Comparison of ENCODE assay signal across 1 cellular context in the genomic region with DNA sequence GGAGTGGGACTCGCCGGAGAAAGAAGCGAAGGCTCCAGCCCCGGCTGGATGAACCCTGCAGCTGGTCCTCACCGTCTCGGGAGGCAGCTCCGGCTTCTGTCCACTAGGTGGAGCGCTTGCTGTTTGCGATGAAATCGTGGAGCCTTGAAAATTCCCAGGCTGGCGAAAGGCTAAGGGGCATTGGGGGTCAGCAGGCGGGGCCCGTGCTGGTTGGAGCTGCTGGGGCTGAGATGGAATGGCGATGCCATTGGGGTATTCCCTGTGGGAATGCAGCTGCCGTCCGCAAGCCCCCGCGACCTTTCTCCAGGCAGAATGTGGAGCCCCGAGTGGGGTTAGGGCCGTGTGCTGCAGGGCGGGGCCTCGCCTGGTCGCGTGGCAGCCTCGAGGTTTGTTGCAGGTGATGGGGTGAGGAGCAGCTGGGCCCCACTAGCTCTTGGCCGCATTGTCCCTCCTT.
TF ChIP-seq lines count a peak whose summit lies in the region.

No MANE protein-coding gene starts in this region.

TF ChIP-seq in HepG2, 621 proteins besides CTCF, POLR2A, EP300 and RAD21 (continued from another document and continues in another):
- TF ChIP-seq SRY (CRISPR knock-in tag; IDR thresholded peaks at IDR 0.05) (no peak), GABPB1 (CRISPR knock-in tag; IDR thresholded peaks at IDR 0.05) (no peak), CREB1 (IDR thresholded peaks at IDR 0.05) (no peak), CREB1 (CRISPR knock-in tag; IDR thresholded peaks at IDR 0.05) (no peak), RFXANK (CRISPR knock-in tag; IDR thresholded peaks at IDR 0.05) (no peak), ZNF3 (CRISPR knock-in tag; IDR thresholded peaks at IDR 0.05) (no peak), ZBTB10 (CRISPR knock-in tag; IDR thresholded peaks at IDR 0.05; ENCODE audit: borderline replicate concordance) (no peak), DNMT1 (CRISPR knock-in tag; IDR thresholded peaks at IDR 0.05) (no peak), REPIN1 (CRISPR knock-in tag; IDR thresholded peaks at IDR 0.05; ENCODE audit: borderline replicate concordance, low read depth) (no peak), CBX5 (CRISPR knock-in tag; IDR thresholded peaks at IDR 0.05; ENCODE audit: borderline replicate concordance) (peak; percentile 53; the same call in 1 of the 2 replicates), SKI (IDR thresholded peaks at IDR 0.05; ENCODE audit: partially characterized antibody) (no peak), NCOA2 (CRISPR knock-in tag; IDR thresholded peaks at IDR 0.05) (no peak), TAF1 (CRISPR knock-in tag; IDR thresholded peaks at IDR 0.05) (no peak; the same call in 1 of the 2 replicates), ZNF280D (CRISPR knock-in tag; IDR thresholded peaks at IDR 0.05) (no peak), MXD4 (CRISPR knock-in tag; IDR thresholded peaks at IDR 0.05) (no peak), ZFP37 (CRISPR knock-in tag; IDR thresholded peaks at IDR 0.05; ENCODE audit: borderline replicate concordance) (no peak), ZBTB42 (CRISPR knock-in tag; IDR thresholded peaks at IDR 0.05) (no peak), DZIP1 (CRISPR knock-in tag; IDR thresholded peaks at IDR 0.05) (no peak), PRDM15 (CRISPR knock-in tag; IDR thresholded peaks at IDR 0.05) (no peak), NR2C2 (CRISPR knock-in tag; IDR thresholded peaks at IDR 0.05; ENCODE audit: borderline replicate concordance) (peak; percentile 63; the same call in 1 of the 2 replicates), U2AF1 (optimal IDR thresholded peaks at IDR 0.05; ENCODE audit: low read depth, low read length) (no peak), MXI1 (IDR thresholded peaks at IDR 0.05; ENCODE audit: borderline replicate concordance, low read depth, low read length) (no peak), POLR2G (IDR thresholded peaks at IDR 0.05; ENCODE audit: low read depth, low read length) (no peak), ZHX1 (CRISPR knock-in tag; IDR thresholded peaks at IDR 0.05; ENCODE audit: low read depth) (no peak), ZNF383 (CRISPR knock-in tag; IDR thresholded peaks at IDR 0.05; ENCODE audit: borderline replicate concordance) (no peak), MZF1 (CRISPR knock-in tag; IDR thresholded peaks at IDR 0.05; ENCODE audit: borderline replicate concordance) (no peak), BCL6 (CRISPR knock-in tag; IDR thresholded peaks at IDR 0.05) (peak; percentile 28; the same call in 1 of the 2 replicates), SMC3 (IDR thresholded peaks at IDR 0.05; ENCODE audit: low read length) (peak; percentile 84), ZMYM3 (CRISPR knock-in tag; IDR thresholded peaks at IDR 0.05) (no peak), SRSF1 (optimal IDR thresholded peaks at IDR 0.05; ENCODE audit: low read depth, low read length) (peak; percentile 34), ZNF343 (CRISPR knock-in tag; IDR thresholded peaks at IDR 0.05) (no peak), MLLT10 (CRISPR knock-in tag; IDR thresholded peaks at IDR 0.05) (no peak), HOXA9 (CRISPR knock-in tag; IDR thresholded peaks at IDR 0.05; ENCODE audit: borderline replicate concordance) (no peak)
- TF ChIP-seq, protein P1, sequence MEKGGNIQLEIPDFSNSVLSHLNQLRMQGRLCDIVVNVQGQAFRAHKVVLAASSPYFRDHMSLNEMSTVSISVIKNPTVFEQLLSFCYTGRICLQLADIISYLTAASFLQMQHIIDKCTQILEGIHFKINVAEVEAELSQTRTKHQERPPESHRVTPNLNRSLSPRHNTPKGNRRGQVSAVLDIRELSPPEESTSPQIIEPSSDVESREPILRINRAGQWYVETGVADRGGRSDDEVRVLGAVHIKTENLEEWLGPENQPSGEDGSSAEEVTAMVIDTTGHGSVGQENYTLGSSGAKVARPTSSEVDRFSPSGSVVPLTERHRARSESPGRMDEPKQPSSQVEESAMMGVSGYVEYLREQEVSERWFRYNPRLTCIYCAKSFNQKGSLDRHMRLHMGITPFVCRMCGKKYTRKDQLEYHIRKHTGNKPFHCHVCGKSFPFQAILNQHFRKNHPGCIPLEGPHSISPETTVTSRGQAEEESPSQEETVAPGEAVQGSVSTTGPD (CRISPR knock-in tag; IDR thresholded peaks at IDR 0.05), result no peak
- TF ChIP-seq, protein P2, sequence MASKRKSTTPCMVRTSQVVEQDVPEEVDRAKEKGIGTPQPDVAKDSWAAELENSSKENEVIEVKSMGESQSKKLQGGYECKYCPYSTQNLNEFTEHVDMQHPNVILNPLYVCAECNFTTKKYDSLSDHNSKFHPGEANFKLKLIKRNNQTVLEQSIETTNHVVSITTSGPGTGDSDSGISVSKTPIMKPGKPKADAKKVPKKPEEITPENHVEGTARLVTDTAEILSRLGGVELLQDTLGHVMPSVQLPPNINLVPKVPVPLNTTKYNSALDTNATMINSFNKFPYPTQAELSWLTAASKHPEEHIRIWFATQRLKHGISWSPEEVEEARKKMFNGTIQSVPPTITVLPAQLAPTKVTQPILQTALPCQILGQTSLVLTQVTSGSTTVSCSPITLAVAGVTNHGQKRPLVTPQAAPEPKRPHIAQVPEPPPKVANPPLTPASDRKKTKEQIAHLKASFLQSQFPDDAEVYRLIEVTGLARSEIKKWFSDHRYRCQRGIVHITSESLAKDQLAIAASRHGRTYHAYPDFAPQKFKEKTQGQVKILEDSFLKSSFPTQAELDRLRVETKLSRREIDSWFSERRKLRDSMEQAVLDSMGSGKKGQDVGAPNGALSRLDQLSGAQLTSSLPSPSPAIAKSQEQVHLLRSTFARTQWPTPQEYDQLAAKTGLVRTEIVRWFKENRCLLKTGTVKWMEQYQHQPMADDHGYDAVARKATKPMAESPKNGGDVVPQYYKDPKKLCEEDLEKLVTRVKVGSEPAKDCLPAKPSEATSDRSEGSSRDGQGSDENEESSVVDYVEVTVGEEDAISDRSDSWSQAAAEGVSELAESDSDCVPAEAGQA (IDR thresholded peaks at IDR 0.05; ENCODE audit: low read depth), result no peak
- TF ChIP-seq, protein P2 (CRISPR knock-in tag; IDR thresholded peaks at IDR 0.05; ENCODE audit: borderline replicate concordance), result no peak
